ENCODE assay signal across 8 cellular contexts in the genomic region with DNA sequence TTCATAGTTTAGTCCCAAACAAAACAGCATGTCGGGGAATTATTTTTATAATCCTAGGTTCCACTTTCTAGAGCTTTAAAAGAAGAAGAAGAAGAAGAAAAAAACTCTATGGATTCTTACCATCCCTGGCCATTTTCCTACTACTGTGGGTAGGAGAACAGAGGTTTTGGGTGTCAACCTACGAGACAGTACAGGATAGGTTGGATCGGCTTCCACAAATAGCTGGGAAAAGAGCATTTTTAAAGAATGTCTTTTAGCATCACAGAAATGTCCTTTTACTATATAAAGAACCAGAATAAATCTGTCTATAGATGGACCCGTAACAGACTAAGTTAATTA.
A peak's percentile ranks its signal among the peaks of the same experiment; 100 is the strongest.
DNase-seq lines count a peak whose midpoint lies in the region; ATAC-seq and TF ChIP-seq lines count a peak whose summit lies in the region.

No MANE protein-coding gene starts in this region.

- H3K27me3 Mint-ChIP-seq in CD4-positive, CD25-positive, alpha-beta regulatory T cell = no peaks in the 10 kb centered on the region
- H3K27me3 Mint-ChIP-seq in chondrocyte (ENCODE audit: low read depth) = no peaks in the 10 kb centered on the region

- H2AFZ ChIP-seq in MM.1S (ENCODE audit: low read length) = peak overlapping the region; percentile 5; the same call in 1 of the 2 replicates

- H3K36me3 ChIP-seq in CD4-positive, CD25-positive, alpha-beta regulatory T cell (ENCODE audit: control insufficient read depth, insufficient read depth, low read length) = no peaks in the 10 kb centered on the region
- no peaks in the 10 kb centered on the region for H3K36me3 ChIP-seq in MM.1S (replicated peaks; ENCODE audit: insufficient read depth, low read length)
- no peaks in the 10 kb centered on the region for H3K36me3 ChIP-seq in psoas muscle (ENCODE audit: insufficient read depth in 1 of 2, low read depth in 1 of 2)

- H3K9me3 ChIP-seq in CD4-positive, CD25-positive, alpha-beta regulatory T cell (ENCODE audit: control insufficient read depth in 2 of 2, low read length in 2 of 2) = no peaks in the 10 kb centered on the region
- H3K9me3 ChIP-seq in MM.1S (replicated peaks; ENCODE audit: insufficient read depth, low read length) (no peaks in the 10 kb centered on the region), psoas muscle (peaks cover 5% of the 10 kb centered on the region)

- peaks cover 1% of the 10 kb centered on the region for H3K27me3 ChIP-seq in CD4-positive, CD25-positive, alpha-beta regulatory T cell (ENCODE audit: control insufficient read depth, insufficient read depth, low read length)
- no peaks in the 10 kb centered on the region for H3K27me3 ChIP-seq in MM.1S (replicated peaks; ENCODE audit: insufficient read depth, low read length)
- no peaks in the 10 kb centered on the region for H3K27me3 ChIP-seq in psoas muscle (ENCODE audit: insufficient read depth in 3 of 3, low read length in 2 of 3)

- H3K4me3 Mint-ChIP-seq in CD4-positive, CD25-positive, alpha-beta regulatory T cell = peak overlapping the region; percentile 42 to 85 (median 76)
- peak overlapping the region; percentile 33 for H3K4me3 Mint-ChIP-seq in chondrocyte (ENCODE audit: unreplicated experiment)

- H3F3A ChIP-seq in MM.1S (ENCODE audit: insufficient read depth, low read length) = peaks cover 19% of the 10 kb centered on the region

- DNase-seq in CD4-positive, CD25-positive, alpha-beta regulatory T cell = no peak
- no peak for DNase-seq in MM.1S
- no peak for DNase-seq in chondrocyte (ENCODE audit: low spot score)
- DNase-seq in psoas muscle = no peak
- no peak for DNase-seq in NCI-H345 treated with DMSO at 0.1 percent for 48 hours (lab: John Stamatoyannopoulos, UW; ENCODE audit: unreplicated experiment)
- no peak for DNase-seq in NCI-H2107 treated with DMSO at 0.1 percent for 48 hours (lab: John Stamatoyannopoulos, UW; ENCODE audit: unreplicated experiment)
- DNase-seq in RWPE1 (ENCODE audit: low spot score) = no peak
- DNase-seq in DMS 273 (lab: John Stamatoyannopoulos, UW; ENCODE audit: unreplicated experiment) = no peak

- H3K4me3 ChIP-seq in CD4-positive, CD25-positive, alpha-beta regulatory T cell (ENCODE audit: low read depth, low read length) = peak overlapping the region; percentile 55
- H3K4me3 ChIP-seq in MM.1S (ENCODE audit: low read length) = peak overlapping the region; percentile 38
- H3K4me3 ChIP-seq in psoas muscle = peak overlapping the region; percentile 39

- no peaks in the 10 kb centered on the region for H3K36me3 Mint-ChIP-seq in CD4-positive, CD25-positive, alpha-beta regulatory T cell
- peaks cover 7% of the 10 kb centered on the region for H3K36me3 Mint-ChIP-seq in chondrocyte (ENCODE audit: low read depth)

- no peaks in the 10 kb centered on the region for H4K20me1 ChIP-seq in MM.1S (ENCODE audit: insufficient read depth, low read length)

- intact Hi-C loops in psoas muscle (cut with DNase I) = loop anchor here in 1 of 2 donors (10.0 kb wide), 1 partner anchor 546 kb away; no protein-coding TSS in a partner anchor

- TF ChIP-seq CTCF in MM.1S (IDR thresholded peaks at IDR 0.05; ENCODE audit: low read length) (no peak), chondrocyte (IDR thresholded peaks at IDR 0.05) (no peak), psoas muscle (IDR thresholded peaks at IDR 0.05) (no peak), RWPE1 (conservative IDR thresholded peaks at IDR 0.05; ENCODE audit: low read depth) (no peak)

- ATAC-seq in CD4-positive, CD25-positive, alpha-beta regulatory T cell (ENCODE audit: low read depth in 2 of 2) = no peak
- no peak for ATAC-seq in psoas muscle

- peaks cover 13 to 32% (median 26%) of the 10 kb centered on the region in 4 donors for H3K4me1 Mint-ChIP-seq in CD4-positive, CD25-positive, alpha-beta regulatory T cell
- H3K4me1 Mint-ChIP-seq in chondrocyte (ENCODE audit: low read depth) = peaks cover 53% of the 10 kb centered on the region

- H3K9me3 Mint-ChIP-seq in CD4-positive, CD25-positive, alpha-beta regulatory T cell = peaks cover 0 to 1% (median 0%) of the 10 kb centered on the region in 7 donors
- H3K9me3 Mint-ChIP-seq in chondrocyte (ENCODE audit: low read depth) = peaks cover 7% of the 10 kb centered on the region

- POLR2A ChIA-PET in RWPE1 (lab: Yijun Ruan, JAX; ENCODE audit: low non-redundant PET) = no interaction called here

- WGBS in psoas muscle, 3 donors = 37 to 62% (median 52%) methylated on average over 4 of the region's 4 CpGs

- CTCF ChIA-PET in RWPE1 (lab: Yijun Ruan, JAX) = interaction anchor here (0.6 to 2.5 kb wide), 8 partner anchors 14 to 1265 kb away, joined by 3 to 12 read pairs (median 3); no protein-coding TSS in a partner anchor

- peak overlapping the region; percentile 69 for H3K4me2 ChIP-seq in MM.1S (ENCODE audit: low read depth, low read length)

- H3K4me1 ChIP-seq in CD4-positive, CD25-positive, alpha-beta regulatory T cell (ENCODE audit: control insufficient read depth, insufficient read depth, low read length, poor library complexity, severe bottlenecking) = peaks cover 23% of the 10 kb centered on the region
- peaks cover 25% of the 10 kb centered on the region for H3K4me1 ChIP-seq in MM.1S (ENCODE audit: low read length)
- H3K4me1 ChIP-seq in psoas muscle = peaks cover 38% of the 10 kb centered on the region

- no peak overlapping the region for H3K27ac ChIP-seq in CD4-positive, CD25-positive, alpha-beta regulatory T cell (ENCODE audit: insufficient read depth, low read length, poor library complexity, severe bottlenecking)
- H3K27ac ChIP-seq in MM.1S (ENCODE audit: low read length) (peak overlapping the region; percentile 57; the same call in 1 of the 2 replicates), psoas muscle (peak overlapping the region; percentile 61), RWPE1 (no peak overlapping the region)

- no peaks in the 10 kb centered on the region for H3K79me2 ChIP-seq in MM.1S (ENCODE audit: low read length)

- H3K9ac ChIP-seq in MM.1S (ENCODE audit: low read length) = peak overlapping the region; percentile 10; the same call in 1 of the 2 replicates

- no peaks in the 10 kb centered on the region for H3K9me2 ChIP-seq in MM.1S (replicated peaks; ENCODE audit: insufficient read depth, low read length)

- peak overlapping the region; percentile 56 to 74 (median 60) for H3K27ac Mint-ChIP-seq in CD4-positive, CD25-positive, alpha-beta regulatory T cell
- H3K27ac Mint-ChIP-seq in chondrocyte (ENCODE audit: unreplicated experiment) = peak overlapping the region; percentile 87

Comparison
In these comparisons a context has a peak if more than half of its experiments do, and no peak if none do; other contexts are left out.
1. H3K27ac ChIP-seq: peak in MM.1S (single experiment) and psoas muscle (single experiment); none in CD4-positive, CD25-positive, alpha-beta regulatory T cell (single experiment) and RWPE1 (single experiment).
2. Peak in every context shown above with its lines, with median percentiles within 50 percentile points of each other: H3K4me3 ChIP-seq.